Comparison of ENCODE assay signal across 9 cellular contexts in genomic region chr1:159009287-159009686, GRCh38. TPM values are rescaled to one million over a fixed set of nuclear protein-coding genes. Genes with fewer than 3 reads are reported as not detected.
A peak's percentile ranks its signal among the peaks of the same experiment; 100 is the strongest.
DNase-seq lines count a peak whose midpoint lies in the region; ATAC-seq and TF ChIP-seq lines count a peak whose summit lies in the region.
"Had no signal": no experiment of that assay in that cellular context is flagged by ENCODE, and none has a peak within 500 bp of the region (broad histone marks: within the 10 kb centered on the region; RNA-seq: fewer than 3 reads in every experiment).

No MANE protein-coding gene starts in this region.

- peaks cover 19 to 33% of the 10 kb centered on the region in 2 donors for H3K36me3 Mint-ChIP-seq in naive B cell

- H3K4me1 ChIP-seq in ACC112 (ENCODE audit: control insufficient read depth, insufficient read depth, low read length, unreplicated experiment), result peaks cover 34% of the 10 kb centered on the region

- H3K27ac Mint-ChIP-seq in naive B cell, result peak overlapping the region in 5 of 6 donors; percentile 90 to 95 (median 93)

- peaks cover 12% of the 10 kb centered on the region for H3K36me3 ChIP-seq in ACC112 (ENCODE audit: insufficient read depth, low read length)
- no peaks in the 10 kb centered on the region for H3K36me3 ChIP-seq in brain microvascular endothelial cell (replicated peaks)

- H3K9me3 Mint-ChIP-seq in naive B cell, result no peaks in the 10 kb centered on the region

- peaks cover 65 to 74% (median 68%) of the 10 kb centered on the region in 3 donors for H3K4me1 Mint-ChIP-seq in naive B cell

- H3K4me3 ChIP-seq in ACC112 (ENCODE audit: low read depth, low read length), result peak overlapping the region; percentile 87
- peak overlapping the region; percentile 3 for H3K4me3 ChIP-seq in brain microvascular endothelial cell (ENCODE audit: low read depth, low read length)

- TF ChIP-seq POLR2A in erythroblast (IDR thresholded peaks at IDR 0.05; ENCODE audit: low read length), result no peak

- in situ Hi-C loops in brain microvascular endothelial cell (cut with HindIII; ENCODE audit: low pct_ligation_motif_present, low sequenced_read_pairs), result no loop called here

- peak overlapping the region; percentile 86 to 100 (median 96) for H3K4me3 Mint-ChIP-seq in naive B cell

- H3K79me2 ChIP-seq in ACC112 (ENCODE audit: control insufficient read depth, insufficient read depth, low read length, unreplicated experiment), result peaks cover 55% of the 10 kb centered on the region

- no peak for DNase-seq in brain microvascular endothelial cell
- no peak for DNase-seq in naive B cell
- no peak for DNase-seq in erythroblast (lab: John Stamatoyannopoulos, UW)
- DNase-seq in stimulated activated CD8-positive, alpha-beta memory T cell treated with anti-CD3 and anti-CD28 coated beads, Interleukin-4, amount 100 ng/mL, for 48 hours, result no peak
- DNase-seq in NCI-H2196 (lab: John Stamatoyannopoulos, UW; ENCODE audit: unreplicated experiment), result no peak
- no peak for DNase-seq in effector CD8-positive, alpha-beta T cell (lab: John Stamatoyannopoulos, UW)
- DNase-seq: glutamatergic neuron had no signal

- ATAC-seq in HG03354 (IDR thresholded peaks at IDR 0.05; ENCODE audit: poor library complexity, severe bottlenecking, unreplicated experiment) (peak; percentile 25), naive B cell (ENCODE audit: low read depth in 2 of 2) (no peak)

- no peak for TF ChIP-seq CTCF in brain microvascular endothelial cell (IDR thresholded peaks at IDR 0.05; ENCODE audit: low read depth, low read length, missing control alignments)

- H3K27ac ChIP-seq in ACC112 (ENCODE audit: low read depth, low read length) (peak overlapping the region; percentile 98), brain microvascular endothelial cell (peak overlapping the region; percentile 96)

- no peaks in the 10 kb centered on the region for H3K27me3 Mint-ChIP-seq in naive B cell

- H3K27me3 ChIP-seq in ACC112 (ENCODE audit: insufficient read depth, low read length) (no peaks in the 10 kb centered on the region), brain microvascular endothelial cell (replicated peaks) (no peaks in the 10 kb centered on the region)

- peak overlapping the region; percentile 33 for H2AFZ ChIP-seq in ACC112 (ENCODE audit: low read length, unreplicated experiment)

RNA-seq across cellular contexts. Expression of gene IFI16, which starts 0.4 kb away (rescaled TPM):
- polyA plus RNA-seq in naive B cell (ENCODE audit: low read depth in 6 of 6), result 100 to 1,000 TPM; 143 to 262 (median 206) TPM
